9 cellular contexts compared by ENCODE assay signal in the genomic region with DNA sequence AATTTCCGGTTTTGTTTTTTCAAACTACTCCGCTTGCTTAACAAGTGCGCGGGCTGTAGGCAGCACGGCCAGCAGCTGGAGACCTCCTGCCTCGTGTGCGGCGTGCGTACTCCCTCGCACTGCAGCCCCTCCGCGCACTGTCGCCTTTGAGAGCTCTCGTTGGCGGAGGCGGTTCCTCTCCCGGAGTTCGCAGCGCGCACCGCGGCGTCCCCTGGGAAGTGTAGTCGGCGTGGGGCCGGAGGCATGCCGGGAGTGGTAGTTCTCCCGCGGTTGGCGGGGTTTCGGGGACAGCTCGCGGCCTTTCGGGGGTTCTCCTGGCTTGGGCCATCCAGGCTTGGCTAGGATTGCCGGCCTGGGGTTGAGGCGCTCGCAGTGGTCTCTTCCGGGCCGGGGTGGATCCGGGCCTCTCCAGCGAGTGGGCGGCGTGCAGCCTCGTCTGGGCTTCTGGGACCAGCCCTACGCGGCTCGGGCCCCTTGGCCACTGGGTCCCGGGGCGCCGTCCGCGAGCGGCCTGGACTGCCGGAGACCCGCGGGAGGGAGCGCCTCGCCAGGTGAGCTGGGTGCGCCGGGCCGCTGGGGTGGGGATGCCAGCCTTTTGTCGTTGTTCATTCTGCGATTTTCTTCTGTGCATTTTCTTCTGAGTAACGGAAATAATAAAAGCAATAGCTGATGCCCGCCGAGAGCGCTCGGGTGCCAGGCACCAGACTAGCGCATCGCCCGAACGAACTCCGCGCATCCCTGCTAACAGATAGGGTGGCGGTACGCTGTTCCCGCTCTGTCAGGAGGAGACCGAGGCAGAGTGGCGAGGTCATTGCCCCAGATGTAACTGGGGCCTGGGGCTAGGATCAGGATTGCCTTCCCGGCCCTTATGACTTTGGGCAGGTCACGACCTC. TPM values are rescaled to one million over a fixed set of nuclear protein-coding genes. Genes with fewer than 3 reads are reported as not detected.
A peak's percentile ranks its signal among the peaks of the same experiment; 100 is the strongest.
DNase-seq lines count a peak whose midpoint lies in the region; ATAC-seq, FAIRE-seq and TF ChIP-seq lines count a peak whose summit lies in the region.
"Had no signal": no experiment of that assay in that cellular context is flagged by ENCODE, and none has a peak within 500 bp of the region (broad histone marks: within the 10 kb centered on the region; RNA-seq: fewer than 3 reads in every experiment).

TSS of gene ZNF354C (plus strand) at position 258 of the 893 bp plus-strand sequence. CDS start 1,696 bp downstream, outside the sequence.

- H3K9me3 ChIP-seq in body of pancreas, result no peaks in the 10 kb centered on the region
- peaks cover under 1% of the 10 kb centered on the region for H3K9me3 ChIP-seq in upper lobe of right lung

- intact Hi-C loops in body of pancreas (cut with DNase I) (loop anchor here (10.0 kb wide), 1 partner anchor 326 kb away; the partner anchor contains the start of gene ZNF354A), upper lobe of right lung (cut with DNase I) (no loop called here)

- H3K4me3 ChIP-seq in body of pancreas, result peak within 1 kb of the TSS; percentile 72 to 84
- H3K4me3 ChIP-seq in upper lobe of right lung, result peak within 1 kb of the TSS; percentile 94

- no peaks in the 10 kb centered on the region for H3K36me3 ChIP-seq in body of pancreas (replicated peaks in 1 of 2; ENCODE audit: insufficient read depth in 1 of 2, low read depth in 2 of 2)
- H3K36me3 ChIP-seq in upper lobe of right lung, result no peaks in the 10 kb centered on the region

- H3K27me3 ChIP-seq in body of pancreas (no peaks in the 10 kb centered on the region), upper lobe of right lung (no peaks in the 10 kb centered on the region)

- ATAC-seq in body of pancreas, result peak; percentile 96
- peak; percentile 99 for ATAC-seq in upper lobe of right lung
- no peak for ATAC-seq in HG03196 (IDR thresholded peaks at IDR 0.05; ENCODE audit: unreplicated experiment)

- WGBS in body of pancreas, 2 donors, result 3 to 10% methylated on average over 20 to 81 of the region's 81 CpGs

- TF ChIP-seq POLR2A in body of pancreas (IDR thresholded peaks at IDR 0.05), result peak; percentile 17 to 69 (median 53)

- TF ChIP-seq CTCF in body of pancreas (IDR thresholded peaks at IDR 0.05), result peak in 1 of 7 experiments; percentile 15
- TF ChIP-seq CTCF in upper lobe of right lung (IDR thresholded peaks at IDR 0.05), result no peak

- peak; percentile 53 for DNase-seq in GM04503 (ENCODE audit: low read depth)
- peak; percentile 89 for DNase-seq in HPDE6-E6E7 (ENCODE audit: extremely low spot score)
- peak; percentile 82 to 86 (median 84) for DNase-seq in body of pancreas
- DNase-seq in hippocampal formation (lab: John Stamatoyannopoulos, UW), result peak; percentile 78 to 90
- peak; percentile 85 for DNase-seq in putamen (ENCODE audit: low spot score)
- DNase-seq in upper lobe of right lung, result peak; percentile 96

- FAIRE-seq in TTC549 (lab: Jason Lieb, UNC), result peak; percentile 19
- FAIRE-seq: colon had no signal

- H3K27ac ChIP-seq in body of pancreas (peak within 1 kb of the TSS; percentile 34 to 74 (median 60)), upper lobe of right lung (peak within 1 kb of the TSS; percentile 70)

- H3K4me1 ChIP-seq in body of pancreas (peaks cover 12% of the 10 kb centered on the region), upper lobe of right lung (peaks cover 12% of the 10 kb centered on the region)

RNA-seq across cellular contexts. Expression of gene ZNF354C, which starts in this region (rescaled TPM):
- total RNA-seq in body of pancreas, result 1 to 10 TPM; 3.6 to 4.0 TPM
- 6.7 TPM for total RNA-seq in upper lobe of right lung
